ENCODE assay signal across 3 cellular contexts in genomic region chr19:51804789-51805188, GRCh38. TPM values are rescaled to one million over a fixed set of nuclear protein-coding genes. Genes with fewer than 3 reads are reported as not detected.
"Had no signal": no experiment of that assay in that cellular context is flagged by ENCODE, and none has a peak within 500 bp of the region (broad histone marks: within the 10 kb centered on the region; RNA-seq: fewer than 3 reads in every experiment).

No MANE protein-coding gene starts in this region.

RNA-seq across cellular contexts. Expression of gene FPR3, which starts 9.8 kb away (rescaled TPM):
- total RNA-seq: renal cortical epithelial cell had no signal
- polyA plus RNA-seq: immature natural killer cell had no signal

RNA-seq across cellular contexts. Expression of gene FPR2, which starts 43.8 kb away (rescaled TPM):
- total RNA-seq: vagina had no signal
- polyA plus RNA-seq: immature natural killer cell had no signal
